1 cellular context compared by ENCODE assay signal in the genomic region with DNA sequence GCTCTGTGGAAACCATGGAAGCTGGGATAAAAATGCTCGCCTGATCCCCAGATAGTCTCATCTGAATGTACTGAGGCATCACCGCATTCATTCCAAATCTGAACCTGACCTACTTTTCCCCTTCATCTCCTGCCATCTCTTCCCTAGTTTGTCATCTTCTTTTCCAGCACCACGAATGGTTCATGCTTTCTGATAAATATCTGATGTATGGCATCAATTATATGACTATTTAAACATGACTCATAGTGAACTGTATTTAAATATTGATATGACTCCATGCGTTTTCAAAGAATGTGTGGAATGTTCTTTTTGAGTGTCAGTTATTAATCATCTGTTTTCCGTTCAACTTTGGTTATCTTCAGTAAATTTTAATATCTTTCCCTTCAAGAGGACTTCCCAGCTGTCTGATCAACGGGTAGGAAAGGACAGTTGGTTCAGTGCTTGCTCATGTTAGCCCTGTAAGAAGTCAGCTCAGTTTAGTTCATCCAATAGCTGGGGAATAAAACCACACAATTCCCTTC.
TF ChIP-seq lines count a peak whose summit lies in the region.

No MANE protein-coding gene starts in this region.

TF ChIP-seq in WTC11, 78 proteins besides CTCF, POLR2A, EP300 and RAD21 (continued from another document):
- TF ChIP-seq, protein P1, sequence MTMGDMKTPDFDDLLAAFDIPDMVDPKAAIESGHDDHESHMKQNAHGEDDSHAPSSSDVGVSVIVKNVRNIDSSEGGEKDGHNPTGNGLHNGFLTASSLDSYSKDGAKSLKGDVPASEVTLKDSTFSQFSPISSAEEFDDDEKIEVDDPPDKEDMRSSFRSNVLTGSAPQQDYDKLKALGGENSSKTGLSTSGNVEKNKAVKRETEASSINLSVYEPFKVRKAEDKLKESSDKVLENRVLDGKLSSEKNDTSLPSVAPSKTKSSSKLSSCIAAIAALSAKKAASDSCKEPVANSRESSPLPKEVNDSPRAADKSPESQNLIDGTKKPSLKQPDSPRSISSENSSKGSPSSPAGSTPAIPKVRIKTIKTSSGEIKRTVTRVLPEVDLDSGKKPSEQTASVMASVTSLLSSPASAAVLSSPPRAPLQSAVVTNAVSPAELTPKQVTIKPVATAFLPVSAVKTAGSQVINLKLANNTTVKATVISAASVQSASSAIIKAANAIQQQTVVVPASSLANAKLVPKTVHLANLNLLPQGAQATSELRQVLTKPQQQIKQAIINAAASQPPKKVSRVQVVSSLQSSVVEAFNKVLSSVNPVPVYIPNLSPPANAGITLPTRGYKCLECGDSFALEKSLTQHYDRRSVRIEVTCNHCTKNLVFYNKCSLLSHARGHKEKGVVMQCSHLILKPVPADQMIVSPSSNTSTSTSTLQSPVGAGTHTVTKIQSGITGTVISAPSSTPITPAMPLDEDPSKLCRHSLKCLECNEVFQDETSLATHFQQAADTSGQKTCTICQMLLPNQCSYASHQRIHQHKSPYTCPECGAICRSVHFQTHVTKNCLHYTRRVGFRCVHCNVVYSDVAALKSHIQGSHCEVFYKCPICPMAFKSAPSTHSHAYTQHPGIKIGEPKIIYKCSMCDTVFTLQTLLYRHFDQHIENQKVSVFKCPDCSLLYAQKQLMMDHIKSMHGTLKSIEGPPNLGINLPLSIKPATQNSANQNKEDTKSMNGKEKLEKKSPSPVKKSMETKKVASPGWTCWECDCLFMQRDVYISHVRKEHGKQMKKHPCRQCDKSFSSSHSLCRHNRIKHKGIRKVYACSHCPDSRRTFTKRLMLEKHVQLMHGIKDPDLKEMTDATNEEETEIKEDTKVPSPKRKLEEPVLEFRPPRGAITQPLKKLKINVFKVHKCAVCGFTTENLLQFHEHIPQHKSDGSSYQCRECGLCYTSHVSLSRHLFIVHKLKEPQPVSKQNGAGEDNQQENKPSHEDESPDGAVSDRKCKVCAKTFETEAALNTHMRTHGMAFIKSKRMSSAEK (CRISPR knock-in tag; IDR thresholded peaks at IDR 0.05; ENCODE audit: borderline replicate concordance) = no peak
- TF ChIP-seq GRHL2 (CRISPR knock-in tag; IDR thresholded peaks at IDR 0.05; ENCODE audit: insufficient replicate concordance, severe bottlenecking) = no peak
- no peak for TF ChIP-seq ZNF317 (CRISPR knock-in tag; IDR thresholded peaks at IDR 0.05; ENCODE audit: borderline replicate concordance, low read depth)
- TF ChIP-seq OVOL2 (CRISPR knock-in tag; IDR thresholded peaks at IDR 0.05; ENCODE audit: borderline replicate concordance) = no peak
- no peak for TF ChIP-seq ZNF263 (CRISPR knock-in tag; IDR thresholded peaks at IDR 0.05; ENCODE audit: low read depth)
- TF ChIP-seq ZBTB21 (CRISPR knock-in tag; IDR thresholded peaks at IDR 0.05; ENCODE audit: borderline replicate concordance) = no peak
- TF ChIP-seq GTF2I (CRISPR knock-in tag; conservative IDR thresholded peaks at IDR 0.05) = no peak
- no peak for TF ChIP-seq SMAD3 (CRISPR knock-in tag; IDR thresholded peaks at IDR 0.05; ENCODE audit: borderline replicate concordance)
